In the genomic region with DNA sequence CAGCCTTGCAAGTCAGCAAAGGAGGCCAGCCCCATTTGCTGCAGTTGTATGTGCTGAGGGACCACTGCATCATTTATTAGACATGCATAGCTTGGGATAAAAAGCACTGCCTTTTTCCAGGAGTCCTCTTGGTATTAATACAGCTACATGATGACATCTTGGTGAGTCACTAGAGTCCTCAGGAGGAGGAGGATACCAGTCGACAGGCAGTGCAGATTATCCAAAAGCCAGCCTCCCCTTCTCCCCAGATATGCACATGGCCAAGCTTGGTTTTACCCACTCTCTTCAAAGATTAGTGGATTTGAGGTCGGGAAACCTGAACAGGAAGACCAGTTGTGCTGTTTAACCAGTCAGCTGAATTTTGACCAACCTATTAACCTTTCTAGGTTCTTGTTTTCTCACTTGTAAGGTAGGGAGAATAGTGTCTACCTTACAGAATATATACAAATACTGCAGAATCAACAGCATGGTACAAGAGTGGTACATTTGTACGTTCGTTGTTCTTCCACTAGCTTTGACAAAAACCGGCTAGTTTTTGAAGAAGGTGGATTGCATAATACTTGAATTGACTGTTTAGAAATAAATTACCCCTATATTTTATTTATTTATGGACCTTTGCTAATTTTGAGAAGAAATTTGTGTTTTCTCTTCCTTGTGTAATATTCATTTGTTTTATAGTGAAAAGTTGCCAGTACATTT, we compare ENCODE assay signal across 1 cellular context.
TF ChIP-seq lines count a peak whose summit lies in the region.

No MANE protein-coding gene starts in this region.

TF ChIP-seq in H1, 55 proteins besides CTCF, POLR2A, EP300 and RAD21:
- TF ChIP-seq EGR1 (IDR thresholded peaks at IDR 0.05; ENCODE audit: borderline replicate concordance, low read depth, low read length), result no peak
- no peak for TF ChIP-seq CHD2 (IDR thresholded peaks at IDR 0.05; ENCODE audit: low read length)
- no peak for TF ChIP-seq SP2 (IDR thresholded peaks at IDR 0.05; ENCODE audit: low read length)
- TF ChIP-seq SRF (IDR thresholded peaks at IDR 0.05; ENCODE audit: low read depth, low read length), result no peak
- no peak for TF ChIP-seq SIX5 (IDR thresholded peaks at IDR 0.05; ENCODE audit: low read depth, low read length)
- TF ChIP-seq NANOG (IDR thresholded peaks at IDR 0.05; ENCODE audit: insufficient read depth, low read depth, low read length, poor library complexity, severe bottlenecking), result no peak
- no peak for TF ChIP-seq FOSL1 (IDR thresholded peaks at IDR 0.05; ENCODE audit: insufficient read depth, low read depth, low read length)
- TF ChIP-seq SP1 (IDR thresholded peaks at IDR 0.05; ENCODE audit: low read depth, low read length), result no peak
- TF ChIP-seq ZNF274 (IDR thresholded peaks at IDR 0.05; ENCODE audit: borderline replicate concordance, extremely low read depth, low read length), result no peak
- no peak for TF ChIP-seq YY1 (IDR thresholded peaks at IDR 0.05; ENCODE audit: low read depth, low read length)
- no peak for TF ChIP-seq E2F6 (IDR thresholded peaks at IDR 0.05)
- TF ChIP-seq SIN3A (conservative IDR thresholded peaks at IDR 0.05 in 1 of 2, IDR thresholded peaks at IDR 0.05 in 1 of 2; ENCODE audit: low read depth in 1 of 2, low read length in 2 of 2), result no peak
- TF ChIP-seq KDM1A (IDR thresholded peaks at IDR 0.05; ENCODE audit: borderline replicate concordance, low read length), result no peak
